In genomic region chr17:42125565-42125964, GRCh38 we compare ENCODE assay signal across 22 cellular contexts. TPM values are rescaled to one million over a fixed set of nuclear protein-coding genes. Genes with fewer than 3 reads are reported as not detected.
DNase-seq lines count a peak whose midpoint lies in the region; ATAC-seq and TF ChIP-seq lines count a peak whose summit lies in the region.
"Had no signal": no experiment of that assay in that cellular context is flagged by ENCODE, and none has a peak within 500 bp of the region (broad histone marks: within the 10 kb centered on the region; RNA-seq: fewer than 3 reads in every experiment).

No MANE protein-coding gene starts in this region.

- H3K9me3 Mint-ChIP-seq in Caco-2 (ENCODE audit: unreplicated experiment) (no peaks in the 10 kb centered on the region), WTC11 (no peaks in the 10 kb centered on the region)
- H3K9me3 Mint-ChIP-seq: CD14-positive monocyte; CD4-positive, alpha-beta T cell; CD8-positive, alpha-beta memory T cell had no signal

- intact Hi-C loops in Caco-2 (cut with micrococcal nuclease; ENCODE audit: unreplicated experiment): no loop called here

- H3K4me3 ChIP-seq in Caco-2 (ENCODE audit: low read depth, low read length) (no peak overlapping the region), osteoblast (ENCODE audit: insufficient read depth, low read length) (no peak overlapping the region)
- H3K4me3 ChIP-seq: A549; BLaER1 treated with 17β-estradiol and CSF1 and Interleukin-3, amounts not matched to agents 10 nM and 100 nM; HAP-1 had no signal

- TF ChIP-seq CTCF in Caco-2 (IDR thresholded peaks at IDR 0.05; ENCODE audit: insufficient read depth in 1 of 2, low read depth in 1 of 2, low read length in 1 of 2, severe bottlenecking in 1 of 2, unreplicated experiment in 1 of 2): no peak
- TF ChIP-seq CTCF in osteoblast (IDR thresholded peaks at IDR 0.05; ENCODE audit: extremely low read depth, low read depth, low read length): no peak
- TF ChIP-seq CTCF in WTC11 (IDR thresholded peaks at IDR 0.05): no peak

- POLR2A ChIA-PET in Caco-2 (lab: Charles Lee): interaction anchor here (0.6 kb wide), 1 partner anchor 339 kb away, joined by 3 read pairs; the partner anchor contains the start of gene JUP
- POLR2A ChIA-PET in WTC11 (lab: Charles Lee): no interaction called here

- ATAC-seq in T-helper 17 cell (no peak), GM19463 (IDR thresholded peaks at IDR 0.05; ENCODE audit: unreplicated experiment) (no peak), WTC11 (no peak)
- ATAC-seq: A549 had no signal

- H3K27me3 ChIP-seq in Caco-2 (replicated peaks; ENCODE audit: control insufficient read depth, insufficient read depth, low read length) (no peaks in the 10 kb centered on the region), osteoblast (ENCODE audit: insufficient read depth, low read length) (no peaks in the 10 kb centered on the region)
- H3K27me3 ChIP-seq: BE2C; BLaER1 treated with 17β-estradiol and CSF1 and Interleukin-3, amounts not matched to agents 10 nM and 100 nM had no signal

- H3K36me3 ChIP-seq in Caco-2 (ENCODE audit: control insufficient read depth, insufficient read depth, low read length) (peaks cover 6% of the 10 kb centered on the region; the same call in 1 of the 2 replicates), osteoblast (ENCODE audit: insufficient read depth, low read length) (peaks cover 58% of the 10 kb centered on the region)

- H3K27me3 Mint-ChIP-seq in Caco-2 (ENCODE audit: insufficient read depth, unreplicated experiment) (no peaks in the 10 kb centered on the region), T-helper 17 cell (no peaks in the 10 kb centered on the region), WTC11 (ENCODE audit: low read depth) (no peaks in the 10 kb centered on the region)
- H3K27me3 Mint-ChIP-seq: CD4-positive, alpha-beta T cell; CD8-positive, alpha-beta memory T cell had no signal

- peak overlapping the region; percentile 6 for H3K27ac Mint-ChIP-seq in Caco-2 (ENCODE audit: unreplicated experiment)
- H3K27ac Mint-ChIP-seq in T-helper 17 cell: peak overlapping the region; percentile 67
- no peak overlapping the region for H3K27ac Mint-ChIP-seq in WTC11
- H3K27ac Mint-ChIP-seq: CD4-positive, alpha-beta T cell had no signal

- H3K4me1 Mint-ChIP-seq in Caco-2 (ENCODE audit: low read depth, unreplicated experiment): no peaks in the 10 kb centered on the region
- H3K4me1 Mint-ChIP-seq in T-helper 17 cell: peaks cover 8% of the 10 kb centered on the region
- H3K4me1 Mint-ChIP-seq in WTC11: peaks cover 20% of the 10 kb centered on the region

- DNase-seq in Caco-2: no peak
- no peak for DNase-seq in T-helper 17 cell
- peak; percentile 11 for DNase-seq in osteoblast (ENCODE audit: insufficient read length, low spot score, missing footprints)
- DNase-seq in WTC11 (ENCODE audit: low spot score): no peak
- no peak for DNase-seq in NCI-H774 (lab: John Stamatoyannopoulos, UW)
- DNase-seq: 8988T; ACHN; AML-193; BE2C; Calu3; CD4-positive, alpha-beta T cell; DMS53; DMS79 treated with DMSO at 0.1 percent for 48 hours; GF-D8; GOT3 had no signal

- H3K9me3 ChIP-seq in Caco-2 (no peaks in the 10 kb centered on the region), T-helper 17 cell (ENCODE audit: control insufficient read depth, low read length, poor library complexity, severe bottlenecking) (no peaks in the 10 kb centered on the region), osteoblast (ENCODE audit: low read depth, low read length) (no peaks in the 10 kb centered on the region)
- H3K9me3 ChIP-seq: A549; BE2C; BLaER1 treated with 17β-estradiol and CSF1 and Interleukin-3, amounts not matched to agents 10 nM and 100 nM; HAP-1 had no signal

- H4K20me1 ChIP-seq in osteoblast (ENCODE audit: insufficient read depth, low read length): peaks cover 16% of the 10 kb centered on the region

- no peak overlapping the region for H2AFZ ChIP-seq in osteoblast (ENCODE audit: low read length)

- CTCF ChIA-PET in Caco-2 (lab: Charles Lee) (interaction anchor here (0.6 kb wide), 1 partner anchor 159 kb away, joined by 4 read pairs; the partner anchor contains the start of gene CNP), WTC11 (lab: Charles Lee) (no interaction called here)

- H3K79me2 ChIP-seq in osteoblast (ENCODE audit: insufficient read depth, low read length): peaks cover 25% of the 10 kb centered on the region

- H3K4me2 ChIP-seq in osteoblast (ENCODE audit: insufficient read depth, low read length): no peak overlapping the region
- H3K4me2 ChIP-seq: A549; BLaER1 treated with 17β-estradiol and CSF1 and Interleukin-3, amounts not matched to agents 10 nM and 100 nM had no signal

- H3K4me3 Mint-ChIP-seq in Caco-2 (ENCODE audit: unreplicated experiment): no peak overlapping the region
- no peak overlapping the region for H3K4me3 Mint-ChIP-seq in T-helper 17 cell
- no peak overlapping the region for H3K4me3 Mint-ChIP-seq in WTC11
- H3K4me3 Mint-ChIP-seq: CD14-positive monocyte; CD8-positive, alpha-beta memory T cell had no signal

- H3K27ac ChIP-seq in osteoblast (ENCODE audit: low read depth, low read length): no peak overlapping the region
- H3K27ac ChIP-seq: A549; BLaER1 treated with 17β-estradiol and CSF1 and Interleukin-3, amounts not matched to agents 10 nM and 100 nM had no signal

- BruUV-seq in Caco-2 (replicated peaks; lab: Mats Ljungman, UMichigan): no TSS peak

- H3K4me1 ChIP-seq in Caco-2 (peaks cover under 1% of the 10 kb centered on the region; the same call in 1 of the 2 replicates), osteoblast (ENCODE audit: insufficient read depth, low read length) (peaks cover 4% of the 10 kb centered on the region)

- H3K36me3 Mint-ChIP-seq in Caco-2 (ENCODE audit: insufficient read depth, unreplicated experiment): peaks cover 60% of the 10 kb centered on the region
- peaks cover 3% of the 10 kb centered on the region for H3K36me3 Mint-ChIP-seq in T-helper 17 cell (ENCODE audit: low read depth)
- peaks cover 44% of the 10 kb centered on the region for H3K36me3 Mint-ChIP-seq in WTC11

TF ChIP-seq in WTC11, 78 proteins besides CTCF, POLR2A, EP300 and RAD21:
- TF ChIP-seq ZBTB21 (CRISPR knock-in tag; IDR thresholded peaks at IDR 0.05; ENCODE audit: borderline replicate concordance): no peak
- no peak for TF ChIP-seq JAZF1 (CRISPR knock-in tag; IDR thresholded peaks at IDR 0.05)
- no peak for TF ChIP-seq RELA (CRISPR knock-in tag; IDR thresholded peaks at IDR 0.05; ENCODE audit: borderline replicate concordance)
- no peak for TF ChIP-seq FOXP1 (CRISPR knock-in tag; IDR thresholded peaks at IDR 0.05; ENCODE audit: borderline replicate concordance)
- no peak for TF ChIP-seq HMGXB4 (CRISPR knock-in tag; IDR thresholded peaks at IDR 0.05)
- TF ChIP-seq ZNF232 (CRISPR knock-in tag; IDR thresholded peaks at IDR 0.05): no peak
- TF ChIP-seq USF1 (CRISPR knock-in tag; IDR thresholded peaks at IDR 0.05): no peak
- TF ChIP-seq TEAD4 (CRISPR knock-in tag; IDR thresholded peaks at IDR 0.05): no peak
- no peak for TF ChIP-seq GTF2I (CRISPR knock-in tag; conservative IDR thresholded peaks at IDR 0.05)
- no peak for TF ChIP-seq OVOL2 (CRISPR knock-in tag; IDR thresholded peaks at IDR 0.05; ENCODE audit: borderline replicate concordance)
- TF ChIP-seq ZNF263 (CRISPR knock-in tag; IDR thresholded peaks at IDR 0.05; ENCODE audit: low read depth): no peak

RNA-seq across cellular contexts. Expression of gene HSPB9, which starts 3.0 kb away (rescaled TPM):
- not detected in 2 replicates for total RNA-seq in Caco-2 (2022)
- total RNA-seq in T-helper 17 cell: not detected
- not detected in 2 replicates for total RNA-seq in osteoblast
- total RNA-seq in WTC11 (2021): 0.30 to 0.57 TPM (median 0.46 TPM) in 3 replicates
- total RNA-seq: CD4-positive, alpha-beta T cell; G401 had no signal

RNA-seq across cellular contexts. Expression of gene KAT2A, which starts 4.4 kb away (rescaled TPM):
- 46.5 and 56.2 TPM in 2 replicates for total RNA-seq in Caco-2 (2022)
- 10 to 100 TPM; 33.3 to 35.5 TPM for total RNA-seq in T-helper 17 cell
- 8.3 and 9.0 TPM in 2 replicates for total RNA-seq in osteoblast
- total RNA-seq in WTC11 (2021): 44.8 to 54.0 TPM (median 52.7 TPM) in 3 replicates

RNA-seq across cellular contexts. Expression of gene DHX58, which starts 13.1 kb away (rescaled TPM):
- total RNA-seq in Caco-2 (2022) (0.79 TPM in 2 replicates), T-helper 17 cell (10 to 100 TPM; 16.9 to 24.0 TPM), osteoblast (18.5 and 23.0 TPM in 2 replicates), WTC11 (2021) (6.3 to 7.6 TPM (median 7.3 TPM) in 3 replicates)

RNA-seq across cellular contexts. Expression of gene ZNF385C, which starts 27.3 kb away (rescaled TPM):
- total RNA-seq in Caco-2 (2022) (1.00 and 1.5 TPM in 2 replicates), T-helper 17 cell (under 1 TPM; 0.16 to 0.20 TPM), osteoblast (not detected in 2 replicates), WTC11 (2021) (3.1 to 4.5 TPM (median 3.7 TPM) in 3 replicates)
- total RNA-seq: CD8-positive, alpha-beta memory T cell had no signal

RNA-seq across cellular contexts. Expression of gene RAB5C, which starts 29.2 kb away (rescaled TPM):
- 151 and 155 TPM in 2 replicates for total RNA-seq in Caco-2 (2022)
- total RNA-seq in T-helper 17 cell: 10 to 100 TPM; 74.3 to 97.9 TPM
- total RNA-seq in osteoblast: 80.0 and 90.5 TPM in 2 replicates
- total RNA-seq in WTC11 (2021): 74.3 to 84.8 TPM (median 84.1 TPM) in 3 replicates
